12 cellular contexts compared by ENCODE assay signal in the genomic region with DNA sequence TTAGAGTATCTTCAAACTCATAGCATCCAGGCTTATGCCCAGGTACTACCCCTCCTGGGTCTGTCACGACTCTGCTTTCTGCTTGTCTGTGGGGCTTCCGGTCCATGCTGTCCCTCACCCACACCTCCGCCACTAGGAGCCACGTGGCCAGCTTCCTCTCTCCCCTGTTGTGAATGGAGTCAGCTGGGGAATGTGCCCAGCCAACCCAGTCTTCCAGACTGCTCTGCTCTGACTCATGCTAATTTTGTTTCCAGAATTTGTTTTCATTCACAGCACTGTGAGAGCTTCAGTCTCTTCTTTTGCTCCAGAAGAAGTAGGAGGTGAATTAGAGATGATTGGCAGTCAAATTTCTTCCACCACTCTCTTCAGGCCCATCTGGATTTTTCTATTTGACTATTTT.
A peak's percentile ranks its signal among the peaks of the same experiment; 100 is the strongest.
DNase-seq lines count a peak whose midpoint lies in the region; ATAC-seq and TF ChIP-seq lines count a peak whose summit lies in the region.
"Had no signal": no experiment of that assay in that cellular context is flagged by ENCODE, and none has a peak within 500 bp of the region (broad histone marks: within the 10 kb centered on the region; RNA-seq: fewer than 3 reads in every experiment).

No MANE protein-coding gene starts in this region.

- H3K36me3 ChIP-seq in upper lobe of right lung, result no peaks in the 10 kb centered on the region

- H3K9me3 ChIP-seq in upper lobe of right lung, result no peaks in the 10 kb centered on the region

- no peak for TF ChIP-seq CTCF in upper lobe of right lung (IDR thresholded peaks at IDR 0.05)

- DNase-seq in A172 (ENCODE audit: low spot score), result peak; percentile 77
- peak; percentile 3 for DNase-seq in KBM-7
- peak; percentile 4 for DNase-seq in dermis blood vessel endothelial cell
- peak; percentile 58 for DNase-seq in medulla oblongata (ENCODE audit: extremely low spot score)
- DNase-seq in naive thymus-derived CD8-positive, alpha-beta T cell, result no peak
- no peak for DNase-seq in upper lobe of right lung
- DNase-seq: NCI-H187; stimulated activated CD4-positive, alpha-beta T cell treated with anti-CD3 and anti-CD28 coated beads, Interleukin-1b, Interleukin-23, amount 100 ng/mL, for 48 hours; stimulated activated naive CD4-positive, alpha-beta T cell treated with Interleukin-2 at 50 U/mL for 16 hours had no signal

- no peaks in the 10 kb centered on the region for H3K27me3 ChIP-seq in upper lobe of right lung

- no peaks in the 10 kb centered on the region for H3K36me3 Mint-ChIP-seq in naive thymus-derived CD8-positive, alpha-beta T cell

- peaks cover 0 to 2% (median 0%) of the 10 kb centered on the region in 9 donors for H3K9me3 Mint-ChIP-seq in naive thymus-derived CD8-positive, alpha-beta T cell
- H3K9me3 Mint-ChIP-seq: neural crest cell had no signal

- POLR2A ChIA-PET in naive thymus-derived CD8-positive, alpha-beta T cell (lab: Charles Lee), result no interaction called here

- H3K4me1 ChIP-seq in upper lobe of right lung, result no peaks in the 10 kb centered on the region

- intact Hi-C loops in upper lobe of right lung (cut with DNase I), result no loop called here

- no peak overlapping the region for H3K4me3 Mint-ChIP-seq in naive thymus-derived CD8-positive, alpha-beta T cell
- H3K4me3 Mint-ChIP-seq: neural crest cell had no signal

- H3K27ac ChIP-seq in upper lobe of right lung, result no peak overlapping the region

- H3K27me3 Mint-ChIP-seq in naive thymus-derived CD8-positive, alpha-beta T cell, result peaks cover 0 to 6% (median 0%) of the 10 kb centered on the region in 5 donors

- H3K4me1 Mint-ChIP-seq in naive thymus-derived CD8-positive, alpha-beta T cell, result no peaks in the 10 kb centered on the region
- H3K4me1 Mint-ChIP-seq: neural crest cell had no signal

- no peak overlapping the region for H3K4me3 ChIP-seq in upper lobe of right lung

- in situ Hi-C loops in KBM-7 (cut with MboI; ENCODE audit: low pct_unique_long_range_greater_than_20kb, low sequenced_read_pairs), result no loop called here

- ATAC-seq in HG03280 (IDR thresholded peaks at IDR 0.05; ENCODE audit: unreplicated experiment), result no peak
- ATAC-seq in HG03469 (IDR thresholded peaks at IDR 0.05; ENCODE audit: unreplicated experiment), result no peak
- ATAC-seq in naive thymus-derived CD8-positive, alpha-beta T cell, result no peak
- no peak for ATAC-seq in upper lobe of right lung

- H3K27ac Mint-ChIP-seq in naive thymus-derived CD8-positive, alpha-beta T cell, result no peak overlapping the region

Comparison
In these comparisons a context has a peak if more than half of its experiments do, and no peak if none do; other contexts are left out.
1. DNase-seq: peak in A172 (single experiment), KBM-7 (single experiment), dermis blood vessel endothelial cell (single experiment) and medulla oblongata (single experiment); none in naive thymus-derived CD8-positive, alpha-beta T cell (0 of 10) and upper lobe of right lung (single experiment).